Comparison of ENCODE assay signal across 1 cellular context in genomic region chr7:74570533-74571156, GRCh38.
A peak's percentile ranks its signal among the peaks of the same experiment; 100 is the strongest.
TF ChIP-seq lines count a peak whose summit lies in the region.

No MANE protein-coding gene starts in this region.

TF ChIP-seq in H1, 55 proteins besides CTCF, POLR2A, EP300 and RAD21:
- TF ChIP-seq KDM1A (IDR thresholded peaks at IDR 0.05; ENCODE audit: borderline replicate concordance, low read length) (peak; percentile 52; the same call in 1 of the 2 replicates), RBBP5 (IDR thresholded peaks at IDR 0.05; ENCODE audit: borderline replicate concordance, low read depth, low read length) (no peak)
TF ChIP-seq in H1: peak in this region for 1.
